In the genomic region with DNA sequence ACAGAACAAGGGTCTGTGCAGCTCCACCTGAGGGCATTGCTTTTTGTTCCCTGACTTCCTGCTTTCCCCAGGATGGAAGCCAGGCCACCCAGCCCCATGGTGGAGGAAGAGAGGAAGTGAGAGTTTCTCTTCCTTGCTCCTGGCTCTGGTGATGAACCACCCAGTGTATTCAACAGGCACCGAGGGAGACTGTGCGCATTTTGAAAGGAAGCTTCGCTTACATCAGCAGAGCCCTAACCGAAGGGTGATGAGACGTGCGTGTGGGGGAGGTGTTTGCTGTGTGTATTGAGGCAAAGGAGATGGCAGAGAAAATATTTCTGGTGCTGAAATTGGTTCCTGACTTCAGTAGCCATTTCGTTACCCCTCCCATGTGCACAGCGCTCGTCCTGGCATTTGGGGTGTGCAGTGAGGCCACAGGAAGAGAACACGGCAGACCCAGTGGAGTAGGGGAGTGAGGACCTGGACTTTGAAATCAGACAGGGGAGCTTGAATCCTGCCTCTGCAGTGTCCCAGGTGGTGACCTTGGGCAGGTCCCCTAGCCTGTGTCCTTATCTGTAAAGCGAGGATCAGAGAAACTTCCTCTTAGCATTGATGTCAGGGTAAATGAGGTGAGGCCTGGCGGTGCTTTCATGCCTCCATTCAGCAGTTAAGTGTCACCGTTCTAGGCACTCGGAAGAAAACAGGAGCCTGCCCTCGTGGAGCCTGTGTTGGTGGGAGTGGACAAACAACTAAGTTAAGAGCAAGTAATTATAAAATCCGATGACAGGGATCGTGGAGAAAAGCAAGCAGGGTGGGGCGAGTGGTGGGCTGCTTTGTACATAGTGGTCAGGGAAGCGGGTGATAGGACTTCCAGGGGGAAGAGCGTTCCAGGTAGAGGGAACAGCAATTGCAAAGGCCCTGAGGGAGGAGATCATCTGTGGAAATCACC, we compare ENCODE assay signal across 9 cellular contexts. TPM values are rescaled to one million over a fixed set of nuclear protein-coding genes. Genes with fewer than 3 reads are reported as not detected.
A peak's percentile ranks its signal among the peaks of the same experiment; 100 is the strongest.
DNase-seq lines count a peak whose midpoint lies in the region; ATAC-seq, FAIRE-seq and TF ChIP-seq lines count a peak whose summit lies in the region.
"Had no signal": no experiment of that assay in that cellular context is flagged by ENCODE, and none has a peak within 500 bp of the region (broad histone marks: within the 10 kb centered on the region; RNA-seq: fewer than 3 reads in every experiment).

No MANE protein-coding gene starts in this region.

- H3K27me3 Mint-ChIP-seq in activated naive CD8-positive, alpha-beta T cell treated with anti-CD3 and anti-CD28 coated beads for 36 hours: no peaks in the 10 kb centered on the region

- peak overlapping the region; percentile 61 for H3K4me3 Mint-ChIP-seq in activated naive CD8-positive, alpha-beta T cell treated with anti-CD3 and anti-CD28 coated beads for 36 hours

- H3K27ac ChIP-seq in mesenchymal stem cell (ENCODE audit: low read length, poor library complexity, severe bottlenecking): no peak overlapping the region
- H3K27ac ChIP-seq in upper lobe of right lung: peak overlapping the region; percentile 47
- H3K27ac ChIP-seq: parathyroid adenoma had no signal

- peak; percentile 69 for DNase-seq in activated effector memory CD4-positive, alpha-beta T cell treated with anti-CD3 and anti-CD28 coated beads, Interleukin-2, amount 50 U/mL, for 16 hours
- no peak for DNase-seq in activated effector memory CD4-positive, alpha-beta T cell treated with Interleukin-2 at 50 U/mL for 16 hours
- DNase-seq in activated naive CD8-positive, alpha-beta T cell treated with anti-CD3 and anti-CD28 coated beads for 36 hours: peak; percentile 47
- DNase-seq in mesenchymal stem cell (no peak), upper lobe of right lung (no peak), NCI-H1417 (lab: John Stamatoyannopoulos, UW) (no peak), NCI-H2196 (lab: John Stamatoyannopoulos, UW; ENCODE audit: unreplicated experiment) (no peak), urothelium cell line (ENCODE audit: low spot score) (no peak)

- peak overlapping the region; percentile 12 for H2BK120ac ChIP-seq in mesenchymal stem cell (ENCODE audit: low read depth, low read length)

- no peaks in the 10 kb centered on the region for H3K9me3 ChIP-seq in mesenchymal stem cell (ENCODE audit: control insufficient read depth, low read length)
- no peaks in the 10 kb centered on the region for H3K9me3 ChIP-seq in upper lobe of right lung

- peak overlapping the region in 1 of 2 experiments; percentile 18 for H3K18ac ChIP-seq in mesenchymal stem cell (ENCODE audit: low read depth in 1 of 2, low read length in 2 of 2)

- H2BK15ac ChIP-seq in mesenchymal stem cell (ENCODE audit: low read depth, poor library complexity, severe bottlenecking): no peak overlapping the region

- H3K23ac ChIP-seq in mesenchymal stem cell (ENCODE audit: low read length in 2 of 2): no peak overlapping the region

- H3K14ac ChIP-seq in mesenchymal stem cell (ENCODE audit: low read length in 2 of 2): peak overlapping the region in 1 of 2 experiments; percentile 68

- TF ChIP-seq CTCF in upper lobe of right lung (IDR thresholded peaks at IDR 0.05): no peak

- H3K4me1 Mint-ChIP-seq in activated naive CD8-positive, alpha-beta T cell treated with anti-CD3 and anti-CD28 coated beads for 36 hours: peaks cover 65% of the 10 kb centered on the region

- H3K4me3 ChIP-seq in mesenchymal stem cell (ENCODE audit: insufficient read depth in 1 of 2, low read depth in 1 of 2, low read length in 2 of 2) (no peak overlapping the region), upper lobe of right lung (no peak overlapping the region)

- WGBS in mesenchymal stem cell: 82% methylated on average over 20 of the region's 20 CpGs

- peaks cover 61% of the 10 kb centered on the region for H3K79me1 ChIP-seq in mesenchymal stem cell (replicated peaks; ENCODE audit: low read length, poor library complexity, severe bottlenecking)

- H2BK5ac ChIP-seq in mesenchymal stem cell (ENCODE audit: low read depth, low read length, poor library complexity, severe bottlenecking): no peak overlapping the region

- H4K91ac ChIP-seq in mesenchymal stem cell (ENCODE audit: low read length): no peak overlapping the region

- H2AFZ ChIP-seq in mesenchymal stem cell (ENCODE audit: low read depth, low read length): no peak overlapping the region
- H2AFZ ChIP-seq: parathyroid adenoma had no signal

- H2BK12ac ChIP-seq in mesenchymal stem cell (ENCODE audit: low read length in 2 of 2): no peak overlapping the region

- intact Hi-C loops in upper lobe of right lung (cut with DNase I): no loop called here

- peaks cover 11% of the 10 kb centered on the region for H3K9me3 Mint-ChIP-seq in activated naive CD8-positive, alpha-beta T cell treated with anti-CD3 and anti-CD28 coated beads for 36 hours

- no peak overlapping the region for H3K4me2 ChIP-seq in mesenchymal stem cell (ENCODE audit: low read length, poor library complexity, severe bottlenecking)

- H3K27ac Mint-ChIP-seq in activated naive CD8-positive, alpha-beta T cell treated with anti-CD3 and anti-CD28 coated beads for 36 hours: peak overlapping the region; percentile 86

- peaks cover 42% of the 10 kb centered on the region for H3K4me1 ChIP-seq in mesenchymal stem cell (ENCODE audit: control insufficient read depth, insufficient read depth, low read depth, low read length)
- H3K4me1 ChIP-seq in upper lobe of right lung: peaks cover 50% of the 10 kb centered on the region
- H3K4me1 ChIP-seq: parathyroid adenoma had no signal

- no peaks in the 10 kb centered on the region for H3K27me3 ChIP-seq in mesenchymal stem cell (ENCODE audit: control insufficient read depth in 1 of 2, insufficient read depth in 1 of 2, low read length in 2 of 2)
- no peaks in the 10 kb centered on the region for H3K27me3 ChIP-seq in upper lobe of right lung

- H3K4ac ChIP-seq in mesenchymal stem cell (ENCODE audit: low read depth in 1 of 2, low read length in 2 of 2): no peak overlapping the region

- H3K36me3 ChIP-seq in mesenchymal stem cell (ENCODE audit: control insufficient read depth in 1 of 2, insufficient read depth in 2 of 2, low read depth in 1 of 2, low read length in 2 of 2) (peaks cover 0 to 23% of the 10 kb centered on the region in 2 experiments), upper lobe of right lung (peaks cover 6% of the 10 kb centered on the region)

- no peak overlapping the region for H4K8ac ChIP-seq in mesenchymal stem cell (ENCODE audit: low read length)

- no peak overlapping the region for H2AK5ac ChIP-seq in mesenchymal stem cell (ENCODE audit: low read length, severe bottlenecking)

- peak; percentile 70 for ATAC-seq in upper lobe of right lung

- H3K9ac ChIP-seq in mesenchymal stem cell (ENCODE audit: low read length): no peak overlapping the region
- H3K9ac ChIP-seq: parathyroid adenoma had no signal

- H3K36me3 Mint-ChIP-seq in activated naive CD8-positive, alpha-beta T cell treated with anti-CD3 and anti-CD28 coated beads for 36 hours: peaks cover 21% of the 10 kb centered on the region

- FAIRE-seq in urothelium cell line (lab: Jason Lieb, UNC): no peak

RNA-seq across cellular contexts. Expression of gene CMIP, which starts 7.4 kb away (rescaled TPM):
- 10 to 100 TPM; 28.1 to 29.7 TPM for total RNA-seq in activated naive CD8-positive, alpha-beta T cell treated with anti-CD3 and anti-CD28 coated beads for 36 hours
- 34.5 TPM for polyA plus RNA-seq in mesenchymal stem cell (2013, experiment 1 of 2)
- 34.1 TPM for polyA plus RNA-seq in mesenchymal stem cell (2013, experiment 2 of 2)
- 73.8 TPM for total RNA-seq in upper lobe of right lung

Comparison
In these comparisons a context has a peak if more than half of its experiments do, and no peak if none do; other contexts are left out.
1. DNase-seq: peak in activated effector memory CD4-positive, alpha-beta T cell treated with anti-CD3 and anti-CD28 coated beads, Interleukin-2, amount 50 U/mL, for 16 hours (single experiment) and activated naive CD8-positive, alpha-beta T cell treated with anti-CD3 and anti-CD28 coated beads for 36 hours (single experiment); none in activated effector memory CD4-positive, alpha-beta T cell treated with Interleukin-2 at 50 U/mL for 16 hours (single experiment), mesenchymal stem cell (single experiment), upper lobe of right lung (single experiment), NCI-H1417 (0 of 3), NCI-H2196 (single experiment) and urothelium cell line (single experiment).